In the genomic region with DNA sequence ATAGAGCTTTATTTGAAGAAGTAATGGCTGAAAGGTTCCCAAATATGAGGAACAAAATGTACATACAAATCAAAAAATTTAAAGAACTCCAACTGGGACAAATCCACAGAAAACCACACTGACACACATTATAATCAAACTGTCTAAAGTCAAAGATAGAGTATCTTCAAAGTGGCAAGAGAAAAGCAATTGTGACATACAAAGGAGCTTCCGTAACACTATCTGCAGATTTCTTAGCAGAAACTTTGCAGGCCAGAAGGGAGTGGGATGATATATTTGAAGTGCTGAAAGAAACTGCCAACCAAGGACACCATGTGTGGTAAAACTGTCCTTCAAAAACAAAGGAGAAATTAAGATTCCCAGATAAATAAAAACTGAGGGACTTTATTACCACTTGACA, we compare ENCODE assay signal across 22 cellular contexts.
"Had no signal": no experiment of that assay in that cellular context is flagged by ENCODE, and none has a peak within 500 bp of the region (broad histone marks: within the 10 kb centered on the region; RNA-seq: fewer than 3 reads in every experiment).

No MANE protein-coding gene starts in this region.

- H3K36me3 Mint-ChIP-seq: activated naive CD8-positive, alpha-beta T cell treated with anti-CD3 and anti-CD28 coated beads, Interleukin-2, amount 10 ng/mL, durations not matched to agents 7 days and 5 days; memory B cell; stimulated activated memory B cell treated with anti-CD40 and anti-IgM and Interleukin-4, amounts not matched to agents 10 μg/mL and 1 μg/mL and 100 μg/mL, for 72 hours had no signal

- H3K9me3 Mint-ChIP-seq: activated CD4-positive, alpha-beta T cell treated with anti-CD3 and anti-CD28 coated beads, Interleukin-2, amount 10 ng/mL, durations not matched to agents 7 days and 5 days; activated naive CD8-positive, alpha-beta T cell treated with anti-CD3 and anti-CD28 coated beads, Interleukin-2, amount 10 ng/mL, durations not matched to agents 7 days and 5 days; activated T-helper 2 cell treated with anti-CD3 and anti-CD28 coated beads, Interferon-gamma antibody, Interleukin-2, Interleukin-4, amounts not matched to agents 10 μg/mL and 5 μg/mL and 100 μg/mL, durations not matched to agents 14 hours and 24 hours and 36 hours; type B pancreatic cell had no signal

- H3K27ac Mint-ChIP-seq: activated CD4-positive, alpha-beta T cell treated with anti-CD3 and anti-CD28 coated beads, Interleukin-2, amount 10 ng/mL, durations not matched to agents 7 days and 5 days; activated CD8-positive, alpha-beta T cell treated with anti-CD3 and anti-CD28 coated beads, Interleukin-2, amount 10 ng/mL, durations not matched to agents 7 days and 5 days; activated naive CD8-positive, alpha-beta T cell treated with anti-CD3 and anti-CD28 coated beads, Interleukin-2, amount 10 ng/mL, durations not matched to agents 7 days and 5 days; activated T-cell treated with anti-CD3 and anti-CD28 coated beads, Interleukin-2, amount 50 U/mL, for 24 hours; activated T-helper 2 cell treated with anti-CD3 and anti-CD28 coated beads, Interferon-gamma antibody, Interleukin-2, Interleukin-4, amounts not matched to agents 10 μg/mL and 5 μg/mL and 100 μg/mL, durations not matched to agents 14 hours and 24 hours and 36 hours; memory B cell; naive thymus-derived CD4-positive, alpha-beta T cell; stimulated activated memory B cell treated with anti-CD40 and anti-IgM and Interleukin-4, amounts not matched to agents 10 μg/mL and 1 μg/mL and 100 μg/mL, for 72 hours had no signal

- H3K27ac ChIP-seq: esophagus muscularis mucosa, heart right ventricle, pancreas, right lobe of liver, testis had no signal

- H3K9me3 ChIP-seq: pancreas, right lobe of liver, testis had no signal

- H3K27me3 Mint-ChIP-seq: type B pancreatic cell had no signal

- H3K4me3 Mint-ChIP-seq: activated CD4-positive, alpha-beta T cell treated with anti-CD3 and anti-CD28 coated beads, Interleukin-2, amount 10 ng/mL, durations not matched to agents 7 days and 5 days; activated CD8-positive, alpha-beta T cell treated with anti-CD3 and anti-CD28 coated beads, Interleukin-2, amount 10 ng/mL, durations not matched to agents 7 days and 5 days; activated naive CD8-positive, alpha-beta T cell treated with anti-CD3 and anti-CD28 coated beads, Interleukin-2, amount 10 ng/mL, durations not matched to agents 7 days and 5 days; activated T-cell treated with anti-CD3 and anti-CD28 coated beads, Interleukin-2, amount 50 U/mL, for 24 hours; memory B cell; naive thymus-derived CD4-positive, alpha-beta T cell; stimulated activated memory B cell treated with anti-CD40 and anti-IgM and Interleukin-4, amounts not matched to agents 10 μg/mL and 1 μg/mL and 100 μg/mL, for 72 hours; type B pancreatic cell had no signal

- H3K4me1 ChIP-seq: esophagus muscularis mucosa, heart right ventricle, pancreas, right lobe of liver, testis had no signal

- H3K4me3 ChIP-seq: esophagus muscularis mucosa, heart right ventricle, pancreas, right lobe of liver, testis had no signal

- ATAC-seq: activated CD4-positive, CD25-positive, alpha-beta regulatory T cell treated with anti-CD3 and anti-CD28 coated beads, Interleukin-2, amount 50 U/mL, for 24 hours; activated CD8-positive, alpha-beta T cell treated with anti-CD3 and anti-CD28 coated beads, Interleukin-2, amount 10 ng/mL, durations not matched to agents 7 days and 5 days; heart right ventricle; left ventricle myocardium superior; naive thymus-derived CD4-positive, alpha-beta T cell; stimulated activated memory B cell treated with anti-CD40 and anti-IgM and Interleukin-4, amounts not matched to agents 10 μg/mL and 1 μg/mL and 100 μg/mL, for 72 hours had no signal

- DNase-seq: activated CD4-positive, alpha-beta T cell treated with anti-CD3 and anti-CD28 coated beads, Interleukin-2, amount 10 ng/mL, durations not matched to agents 7 days and 5 days; activated CD8-positive, alpha-beta T cell treated with anti-CD3 and anti-CD28 coated beads, Interleukin-2, amount 10 ng/mL, durations not matched to agents 7 days and 5 days; activated naive CD4-positive, alpha-beta T cell treated with Interleukin-2 at 50 U/mL for 16 hours; activated naive CD8-positive, alpha-beta T cell treated with anti-CD3 and anti-CD28 coated beads, Interleukin-2, amount 10 ng/mL, durations not matched to agents 7 days and 5 days; activated T-cell treated with anti-CD3 and anti-CD28 coated beads, Interleukin-2, amount 50 U/mL, for 24 hours; anterior cingulate cortex; cerebellar nuclear complex; cortex of kidney; heart right ventricle; left ventricle myocardium superior; naive thymus-derived CD4-positive, alpha-beta T cell; pancreas; right lobe of liver; small intestine; stimulated activated CD4-positive, alpha-beta T cell treated with anti-CD3 and anti-CD28 coated beads, Interleukin-4, amount 100 ng/mL, for 4 hours; testis had no signal

- H3K27me3 ChIP-seq: esophagus muscularis mucosa, heart right ventricle, pancreas, right lobe of liver, testis had no signal

- H3K4me1 Mint-ChIP-seq: activated CD4-positive, alpha-beta T cell treated with anti-CD3 and anti-CD28 coated beads, Interleukin-2, amount 10 ng/mL, durations not matched to agents 7 days and 5 days; activated naive CD8-positive, alpha-beta T cell treated with anti-CD3 and anti-CD28 coated beads, Interleukin-2, amount 10 ng/mL, durations not matched to agents 7 days and 5 days; memory B cell; naive thymus-derived CD4-positive, alpha-beta T cell; stimulated activated memory B cell treated with anti-CD40 and anti-IgM and Interleukin-4, amounts not matched to agents 10 μg/mL and 1 μg/mL and 100 μg/mL, for 72 hours had no signal

- H3K36me3 ChIP-seq: right lobe of liver had no signal
